In genomic region chr15:85330941-85331588, GRCh38 we compare ENCODE assay signal across 1 cellular context.
A peak's percentile ranks its signal among the peaks of the same experiment; 100 is the strongest.
TF ChIP-seq lines count a peak whose summit lies in the region.

No MANE protein-coding gene starts in this region.

TF ChIP-seq in HepG2, 621 proteins besides CTCF, POLR2A, EP300 and RAD21 (continued from another document and continues in another):
- TF ChIP-seq BATF2 (CRISPR knock-in tag; IDR thresholded peaks at IDR 0.05) (no peak), ZSCAN9 (CRISPR knock-in tag; IDR thresholded peaks at IDR 0.05; ENCODE audit: borderline replicate concordance) (no peak), SIN3B (IDR thresholded peaks at IDR 0.05; ENCODE audit: low read length) (no peak), ZNF737 (CRISPR knock-in tag; IDR thresholded peaks at IDR 0.05; ENCODE audit: borderline replicate concordance) (no peak), GTF2F1 (IDR thresholded peaks at IDR 0.05; ENCODE audit: low read length) (0 out of 2 replicates have a peak, but pooled peaks have one; percentile 10), SATB2 (CRISPR knock-in tag; IDR thresholded peaks at IDR 0.05) (no peak), CBX1 (IDR thresholded peaks at IDR 0.05; ENCODE audit: low read depth) (no peak), ZNF691 (CRISPR knock-in tag; IDR thresholded peaks at IDR 0.05; ENCODE audit: borderline replicate concordance, low read depth) (peak; percentile 39; the same call in 1 of the 2 replicates), IKZF4 (CRISPR knock-in tag; IDR thresholded peaks at IDR 0.05; ENCODE audit: borderline replicate concordance, low read depth, not compliant biosample characterization) (no peak), SKI (IDR thresholded peaks at IDR 0.05; ENCODE audit: partially characterized antibody) (peak; percentile 9), ZSCAN29 (CRISPR knock-in tag; conservative IDR thresholded peaks at IDR 0.05) (0 out of 2 replicates have a peak, but pooled peaks have one; percentile 35), MTERF4 (CRISPR knock-in tag; IDR thresholded peaks at IDR 0.05) (peak; percentile 37; the same call in 1 of the 2 replicates), FLYWCH1 (CRISPR knock-in tag; IDR thresholded peaks at IDR 0.05) (no peak), ZNF597 (CRISPR knock-in tag; IDR thresholded peaks at IDR 0.05) (no peak), TAF1 (CRISPR knock-in tag; IDR thresholded peaks at IDR 0.05) (0 out of 2 replicates have a peak, but pooled peaks have one; percentile 27), FOXK2 (IDR thresholded peaks at IDR 0.05) (no peak), ZNF746 (CRISPR knock-in tag; IDR thresholded peaks at IDR 0.05) (no peak), SNRNP70 (IDR thresholded peaks at IDR 0.05; ENCODE audit: low read depth, low read length) (no peak), ZNF574 (CRISPR knock-in tag; IDR thresholded peaks at IDR 0.05) (no peak), MYPOP (CRISPR knock-in tag; IDR thresholded peaks at IDR 0.05) (no peak), SOX5 (CRISPR knock-in tag; IDR thresholded peaks at IDR 0.05; ENCODE audit: borderline replicate concordance) (peak; percentile 21; the same call in 1 of the 2 replicates), ASH2L (IDR thresholded peaks at IDR 0.05; ENCODE audit: insufficient read length, low read depth, low read length) (peak; percentile 7), ZSCAN21 (CRISPR knock-in tag; IDR thresholded peaks at IDR 0.05; ENCODE audit: borderline replicate concordance) (no peak), BORCS8-MEF2B (CRISPR knock-in tag; IDR thresholded peaks at IDR 0.05) (no peak), SAP130 (CRISPR knock-in tag; IDR thresholded peaks at IDR 0.05; ENCODE audit: low read depth) (peak; percentile 50; the same call in 1 of the 2 replicates), MXD3 (CRISPR knock-in tag; IDR thresholded peaks at IDR 0.05) (0 out of 2 replicates have a peak, but pooled peaks have one; percentile 24), ELF1 (CRISPR knock-in tag; IDR thresholded peaks at IDR 0.05) (peak; percentile 50), ZHX2 (IDR thresholded peaks at IDR 0.05; ENCODE audit: low read depth) (no peak), ZHX2 (CRISPR knock-in tag; IDR thresholded peaks at IDR 0.05; ENCODE audit: borderline replicate concordance) (no peak), NR2C2 (CRISPR knock-in tag; IDR thresholded peaks at IDR 0.05; ENCODE audit: borderline replicate concordance) (0 out of 2 replicates have a peak, but pooled peaks have one; percentile 33), ZNF333 (CRISPR knock-in tag; IDR thresholded peaks at IDR 0.05; ENCODE audit: borderline replicate concordance) (no peak), ZNF350 (CRISPR knock-in tag; IDR thresholded peaks at IDR 0.05; ENCODE audit: borderline replicate concordance, low read depth) (peak; percentile 25; the same call in 1 of the 2 replicates), KDM5A (IDR thresholded peaks at IDR 0.05; ENCODE audit: borderline replicate concordance, low read length) (no peak), ZNF7 (CRISPR knock-in tag; IDR thresholded peaks at IDR 0.05) (no peak), TBP (CRISPR knock-in tag; IDR thresholded peaks at IDR 0.05) (no peak), SIX1 (CRISPR knock-in tag; IDR thresholded peaks at IDR 0.05; ENCODE audit: borderline replicate concordance) (no peak), NFATC3 (CRISPR knock-in tag; IDR thresholded peaks at IDR 0.05) (no peak), HMG20A (CRISPR knock-in tag; IDR thresholded peaks at IDR 0.05; ENCODE audit: borderline replicate concordance) (no peak), MED13 (CRISPR knock-in tag; IDR thresholded peaks at IDR 0.05) (no peak), TRIM24 (CRISPR knock-in tag; IDR thresholded peaks at IDR 0.05) (no peak), HNF4A (CRISPR knock-in tag; IDR thresholded peaks at IDR 0.05) (peak; percentile 28), ZNF629 (CRISPR knock-in tag; conservative IDR thresholded peaks at IDR 0.05) (no peak), ZNF552 (CRISPR knock-in tag; IDR thresholded peaks at IDR 0.05; ENCODE audit: borderline replicate concordance) (no peak), XRCC5 (optimal IDR thresholded peaks at IDR 0.05; ENCODE audit: low read length) (peak; percentile 96), ZNF609 (CRISPR knock-in tag; IDR thresholded peaks at IDR 0.05; ENCODE audit: borderline replicate concordance) (peak; percentile 43; the same call in 1 of the 2 replicates), ZNF567 (CRISPR knock-in tag; IDR thresholded peaks at IDR 0.05; ENCODE audit: borderline replicate concordance) (no peak), THAP8 (CRISPR knock-in tag; IDR thresholded peaks at IDR 0.05; ENCODE audit: borderline replicate concordance) (no peak)
